In the genomic region with DNA sequence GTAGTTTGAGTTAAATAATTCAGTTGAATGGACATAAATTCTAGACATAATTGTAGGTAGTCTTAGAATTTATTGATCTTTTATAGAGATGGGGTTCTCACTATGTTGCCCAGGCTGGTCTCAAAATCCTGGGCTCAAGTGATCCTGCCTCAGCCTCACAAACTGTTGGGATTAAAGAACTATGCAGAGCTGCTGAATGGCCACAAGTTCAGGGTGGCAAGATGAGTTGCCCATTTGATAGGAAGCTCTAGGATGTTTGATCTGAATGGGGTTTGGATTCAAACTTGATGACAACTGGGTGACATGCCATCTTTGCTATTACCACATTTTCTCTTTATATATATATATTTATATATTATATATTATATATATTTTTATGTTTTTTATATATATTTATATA, we compare ENCODE assay signal across 22 cellular contexts. TPM values are rescaled to one million over a fixed set of nuclear protein-coding genes. Genes with fewer than 3 reads are reported as not detected.
DNase-seq lines count a peak whose midpoint lies in the region; ATAC-seq and TF ChIP-seq lines count a peak whose summit lies in the region.
"Had no signal": no experiment of that assay in that cellular context is flagged by ENCODE, and none has a peak within 500 bp of the region (broad histone marks: within the 10 kb centered on the region; RNA-seq: fewer than 3 reads in every experiment).

No MANE protein-coding gene starts in this region.

- no peaks in the 10 kb centered on the region for H3K4me1 ChIP-seq in Caco-2

- no peak for DNase-seq in activated CD4-positive, alpha-beta T cell treated with anti-CD3 and anti-CD28 coated beads, Interleukin-2, amount 10 ng/mL, durations not matched to agents 24 days and 14 days
- no peak for DNase-seq in activated CD4-positive, alpha-beta T cell treated with anti-CD3 and anti-CD28 coated beads, Interleukin-2, amount 50 U/mL, for 48 hours
- DNase-seq in CD4-positive, alpha-beta T cell: no peak
- DNase-seq in RKO (ENCODE audit: low spot score): peak; percentile 37
- DNase-seq in epithelial cell of prostate (ENCODE audit: low read depth, low spot score): no peak
- no peak for DNase-seq in Caco-2
- no peak for DNase-seq in NCI-H1436 treated with DMSO at 0.1 percent for 48 hours (lab: John Stamatoyannopoulos, UW)
- DNase-seq in activated gamma-delta T cell treated with Interleukin-2 at 50 U/mL for 16 hours: no peak
- DNase-seq: activated CD8-positive, alpha-beta memory T cell treated with anti-CD3 and anti-CD28 coated beads, Interleukin-2, amount 50 U/mL, for 4 hours; CD8-positive, alpha-beta memory T cell; EL; GOT3; head of caudate nucleus; KBM-7; NCI-H1092; NCI-H2081 treated with DMSO at 0.1 percent for 48 hours; NCI-H524 treated with DMSO at 0.1 percent for 48 hours; T1000 had no signal

- intact Hi-C loops in activated CD4-positive, alpha-beta T cell treated with anti-CD3 and anti-CD28 coated beads, Interleukin-2, amount 10 ng/mL, durations not matched to agents 24 days and 14 days (cut with micrococcal nuclease): loop anchor here (5.0 kb wide), 1 partner anchor 572 kb away; the partner anchor contains the start of gene CSTF2
- intact Hi-C loops in CD4-positive, alpha-beta T cell (cut with DNase I, micrococcal nuclease): loop anchor here in 1 of 2 experiments (5.0 kb wide), 2 partner anchors 342 to 577 kb away; partner anchors contain the start of gene TRMT2B
- intact Hi-C loops in Caco-2 (cut with micrococcal nuclease; ENCODE audit: unreplicated experiment): no loop called here

- H3K9me3 ChIP-seq in CD4-positive, alpha-beta T cell (ENCODE audit: control insufficient read depth, low read length): no peaks in the 10 kb centered on the region
- H3K9me3 ChIP-seq in Caco-2: no peaks in the 10 kb centered on the region

- no peaks in the 10 kb centered on the region for H3K9me3 Mint-ChIP-seq in activated CD4-positive, alpha-beta T cell treated with anti-CD3 and anti-CD28 coated beads, Interleukin-2, amount 10 ng/mL, durations not matched to agents 24 days and 14 days
- no peaks in the 10 kb centered on the region for H3K9me3 Mint-ChIP-seq in CD4-positive, alpha-beta T cell
- no peaks in the 10 kb centered on the region for H3K9me3 Mint-ChIP-seq in Caco-2 (ENCODE audit: unreplicated experiment)
- H3K9me3 Mint-ChIP-seq: CD8-positive, alpha-beta memory T cell; neural progenitor cell had no signal

- no peaks in the 10 kb centered on the region for H3K27me3 Mint-ChIP-seq in activated CD4-positive, alpha-beta T cell treated with anti-CD3 and anti-CD28 coated beads, Interleukin-2, amount 10 ng/mL, durations not matched to agents 24 days and 14 days
- no peaks in the 10 kb centered on the region for H3K27me3 Mint-ChIP-seq in CD4-positive, alpha-beta T cell
- no peaks in the 10 kb centered on the region for H3K27me3 Mint-ChIP-seq in Caco-2 (ENCODE audit: insufficient read depth, unreplicated experiment)

- CTCF ChIA-PET in CD4-positive, alpha-beta T cell (lab: Charles Lee): interaction anchor here (0.6 kb wide), 1 partner anchor 1141 kb away, joined by 3 read pairs; no protein-coding TSS in a partner anchor
- CTCF ChIA-PET in Caco-2 (lab: Charles Lee): no interaction called here

- H3K27me3 ChIP-seq in CD4-positive, alpha-beta T cell (ENCODE audit: control insufficient read depth, insufficient read depth, low read length): no peaks in the 10 kb centered on the region
- H3K27me3 ChIP-seq in Caco-2 (replicated peaks; ENCODE audit: control insufficient read depth, insufficient read depth, low read length): no peaks in the 10 kb centered on the region
- H3K27me3 ChIP-seq: neural progenitor cell had no signal

- peaks cover 48% of the 10 kb centered on the region for H3K36me3 Mint-ChIP-seq in activated CD4-positive, alpha-beta T cell treated with anti-CD3 and anti-CD28 coated beads, Interleukin-2, amount 10 ng/mL, durations not matched to agents 24 days and 14 days (ENCODE audit: low read depth)
- H3K36me3 Mint-ChIP-seq in CD4-positive, alpha-beta T cell (ENCODE audit: low read depth): peaks cover 37% of the 10 kb centered on the region
- peaks cover 58% of the 10 kb centered on the region for H3K36me3 Mint-ChIP-seq in Caco-2 (ENCODE audit: insufficient read depth, unreplicated experiment)

- H3K36me3 ChIP-seq in Caco-2 (ENCODE audit: control insufficient read depth, insufficient read depth, low read length): no peaks in the 10 kb centered on the region

- H3K27ac Mint-ChIP-seq in activated CD4-positive, alpha-beta T cell treated with anti-CD3 and anti-CD28 coated beads, Interleukin-2, amount 10 ng/mL, durations not matched to agents 24 days and 14 days: no peak overlapping the region
- peak overlapping the region; percentile 95 for H3K27ac Mint-ChIP-seq in CD4-positive, alpha-beta T cell
- no peak overlapping the region for H3K27ac Mint-ChIP-seq in Caco-2 (ENCODE audit: unreplicated experiment)
- H3K27ac Mint-ChIP-seq: neural progenitor cell had no signal

- POLR2A ChIA-PET in CD4-positive, alpha-beta T cell (lab: Charles Lee): interaction anchor here (0.7 kb wide), 1 partner anchor 46 kb away, joined by 3 read pairs; the partner anchor contains the start of gene TIMM8A
- POLR2A ChIA-PET in Caco-2 (lab: Charles Lee): no interaction called here

- H3K4me3 ChIP-seq in Caco-2 (ENCODE audit: low read depth, low read length): no peak overlapping the region
- H3K4me3 ChIP-seq: coronary artery, neural progenitor cell had no signal

- no peak for ATAC-seq in CD4-positive, alpha-beta T cell (ENCODE audit: poor library complexity)
- ATAC-seq: activated CD4-positive, CD25-positive, alpha-beta regulatory T cell treated with anti-CD3 and anti-CD28 coated beads, Interleukin-2, amount 50 U/mL, for 24 hours; Panc1 had no signal

- peak overlapping the region; percentile 97 for H3K4me3 Mint-ChIP-seq in activated CD4-positive, alpha-beta T cell treated with anti-CD3 and anti-CD28 coated beads, Interleukin-2, amount 10 ng/mL, durations not matched to agents 24 days and 14 days
- no peak overlapping the region for H3K4me3 Mint-ChIP-seq in CD4-positive, alpha-beta T cell
- H3K4me3 Mint-ChIP-seq in Caco-2 (ENCODE audit: unreplicated experiment): no peak overlapping the region
- H3K4me3 Mint-ChIP-seq: CD8-positive, alpha-beta memory T cell; neural progenitor cell had no signal

- no peak for TF ChIP-seq CTCF in CD4-positive, alpha-beta T cell (IDR thresholded peaks at IDR 0.05)
- no peak for TF ChIP-seq CTCF in Caco-2 (IDR thresholded peaks at IDR 0.05; ENCODE audit: insufficient read depth in 1 of 2, low read depth in 1 of 2, low read length in 1 of 2, severe bottlenecking in 1 of 2, unreplicated experiment in 1 of 2)

- H3K27ac ChIP-seq in CD4-positive, alpha-beta T cell (ENCODE audit: low read depth, low read length): no peak overlapping the region
- peak overlapping the region; percentile 77 for H3K27ac ChIP-seq in epithelial cell of prostate
- H3K27ac ChIP-seq: coronary artery, neural progenitor cell had no signal

- BruUV-seq in Caco-2 (replicated peaks; lab: Mats Ljungman, UMichigan): no TSS peak

- peaks cover 6% of the 10 kb centered on the region for H3K4me1 Mint-ChIP-seq in activated CD4-positive, alpha-beta T cell treated with anti-CD3 and anti-CD28 coated beads, Interleukin-2, amount 10 ng/mL, durations not matched to agents 24 days and 14 days
- H3K4me1 Mint-ChIP-seq in CD4-positive, alpha-beta T cell (ENCODE audit: low read depth): peaks cover 27% of the 10 kb centered on the region
- peaks cover 4% of the 10 kb centered on the region for H3K4me1 Mint-ChIP-seq in Caco-2 (ENCODE audit: low read depth, unreplicated experiment)

RNA-seq across cellular contexts. Expression of gene RPL36A, which starts 3.6 kb away (rescaled TPM):
- 252 and 278 TPM in 2 replicates for total RNA-seq in activated CD4-positive, alpha-beta T cell treated with anti-CD3 and anti-CD28 coated beads, Interleukin-2, amount 10 ng/mL, durations not matched to agents 24 days and 14 days
- 100 to 1,000 TPM; 417 to 536 TPM for total RNA-seq in CD4-positive, alpha-beta T cell
- 377 and 381 TPM in 2 replicates for total RNA-seq in Caco-2 (2022)

RNA-seq across cellular contexts. Expression of gene BTK, which starts 8.4 kb away (rescaled TPM):
- not detected in 2 replicates for total RNA-seq in activated CD4-positive, alpha-beta T cell treated with anti-CD3 and anti-CD28 coated beads, Interleukin-2, amount 10 ng/mL, durations not matched to agents 24 days and 14 days
- under 1 TPM; 0.42 to 0.49 TPM for total RNA-seq in CD4-positive, alpha-beta T cell
- not detected in 2 replicates for total RNA-seq in Caco-2 (2022)

RNA-seq across cellular contexts. Expression of gene GLA, which starts 13.4 kb away (rescaled TPM):
- 66.6 and 70.7 TPM in 2 replicates for total RNA-seq in activated CD4-positive, alpha-beta T cell treated with anti-CD3 and anti-CD28 coated beads, Interleukin-2, amount 10 ng/mL, durations not matched to agents 24 days and 14 days
- total RNA-seq in CD4-positive, alpha-beta T cell: 10 to 100 TPM; 26.6 to 26.8 TPM
- 46.0 and 53.2 TPM in 2 replicates for total RNA-seq in Caco-2 (2022)

RNA-seq across cellular contexts. Expression of gene HNRNPH2, which starts 13.7 kb away (rescaled TPM):
- 19.9 and 21.5 TPM in 2 replicates for total RNA-seq in activated CD4-positive, alpha-beta T cell treated with anti-CD3 and anti-CD28 coated beads, Interleukin-2, amount 10 ng/mL, durations not matched to agents 24 days and 14 days
- 10 to 100 TPM; 50.9 to 51.4 TPM for total RNA-seq in CD4-positive, alpha-beta T cell
- 46.1 TPM in 2 replicates for total RNA-seq in Caco-2 (2022)

RNA-seq across cellular contexts. Expression of gene TIMM8A, which starts 45.8 kb away (rescaled TPM):
- 28.3 and 32.8 TPM in 2 replicates for total RNA-seq in activated CD4-positive, alpha-beta T cell treated with anti-CD3 and anti-CD28 coated beads, Interleukin-2, amount 10 ng/mL, durations not matched to agents 24 days and 14 days
- total RNA-seq in CD4-positive, alpha-beta T cell: 1 to 10 TPM; 5.0 to 6.4 TPM
- 21.6 and 23.3 TPM in 2 replicates for total RNA-seq in Caco-2 (2022)
